ENCODE assay signal across 24 cellular contexts in the genomic region with DNA sequence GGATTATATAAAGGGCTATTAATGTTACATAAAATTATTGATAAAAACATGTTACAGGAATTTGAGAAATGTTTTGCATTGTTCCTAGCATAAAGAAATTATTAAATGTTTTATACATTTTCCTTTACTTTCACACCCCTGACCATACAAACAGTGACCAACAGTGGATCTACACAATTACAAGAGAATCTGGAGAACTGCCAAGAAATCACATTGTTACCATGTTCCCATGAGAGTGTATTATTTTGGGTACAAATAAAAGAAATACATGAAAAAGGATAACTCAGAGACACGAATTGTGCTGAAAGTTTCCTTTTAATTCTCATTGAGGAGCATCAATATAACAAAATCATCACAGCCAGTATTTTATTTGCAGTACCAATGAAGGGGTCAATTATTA.
DNase-seq lines count a peak whose midpoint lies in the region; ATAC-seq, FAIRE-seq and TF ChIP-seq lines count a peak whose summit lies in the region.
"Had no signal": no experiment of that assay in that cellular context is flagged by ENCODE, and none has a peak within 500 bp of the region (broad histone marks: within the 10 kb centered on the region; RNA-seq: fewer than 3 reads in every experiment).

No MANE protein-coding gene starts in this region.

- in situ Hi-C loops in K562 (cut with MboI), result no loop called here

- H4K20me1 ChIP-seq in BLaER1 (no peaks in the 10 kb centered on the region), K562 (replicated peaks; ENCODE audit: control insufficient read depth, insufficient read depth, low read length) (no peaks in the 10 kb centered on the region)

- no peak for TF ChIP-seq CTCF in K562 (IDR thresholded peaks at IDR 0.05 in 2 of 3, conservative IDR thresholded peaks at IDR 0.05 in 1 of 3; ENCODE audit: insufficient read depth in 2 of 3, low read depth in 1 of 3, low read length in 3 of 3)

- POLR2A ChIA-PET in K562 (lab: Yijun Ruan, JAX), result no interaction called here

- H3K79me2 ChIP-seq in K562 (ENCODE audit: control insufficient read depth, insufficient read depth, low read length), result no peaks in the 10 kb centered on the region

- intact Hi-C loops in K562 (cut with micrococcal nuclease), result no loop called here

- H3K27ac ChIP-seq in BLaER1 (no peak overlapping the region), K562 (ENCODE audit: extremely low read depth, low read depth, low read length) (no peak overlapping the region)
- H3K27ac ChIP-seq: HL-60, SK-N-MC had no signal

- no peak for TF ChIP-seq EP300 in K562 (IDR thresholded peaks at IDR 0.05; ENCODE audit: low read length)

- ATAC-seq in K562 (no peak), HG03439 (IDR thresholded peaks at IDR 0.05; ENCODE audit: unreplicated experiment) (no peak)
- ATAC-seq: HepG2 had no signal

- no peaks in the 10 kb centered on the region for H3K36me3 Mint-ChIP-seq in activated naive CD8-positive, alpha-beta T cell treated with anti-CD3 and anti-CD28 coated beads for 36 hours

- H3K9me3 Mint-ChIP-seq in activated naive CD8-positive, alpha-beta T cell treated with anti-CD3 and anti-CD28 coated beads for 36 hours, result no peaks in the 10 kb centered on the region
- H3K9me3 Mint-ChIP-seq: CD4-positive, alpha-beta memory T cell had no signal

- no peak overlapping the region for H3K4me3 Mint-ChIP-seq in activated naive CD8-positive, alpha-beta T cell treated with anti-CD3 and anti-CD28 coated beads for 36 hours
- H3K4me3 Mint-ChIP-seq: CD4-positive, alpha-beta memory T cell had no signal

- no peak overlapping the region for H2AFZ ChIP-seq in K562 (ENCODE audit: low read depth, low read length)

- CTCF ChIA-PET in K562 (lab: Yijun Ruan, JAX; ENCODE audit: low intra/inter-chr PET ratio), result no interaction called here

- no peaks in the 10 kb centered on the region for H3K27me3 Mint-ChIP-seq in activated naive CD8-positive, alpha-beta T cell treated with anti-CD3 and anti-CD28 coated beads for 36 hours
- H3K27me3 Mint-ChIP-seq: CD4-positive, alpha-beta memory T cell had no signal

- peaks cover 5% of the 10 kb centered on the region for H3K4me1 Mint-ChIP-seq in activated naive CD8-positive, alpha-beta T cell treated with anti-CD3 and anti-CD28 coated beads for 36 hours

- no peak overlapping the region for H3K27ac Mint-ChIP-seq in activated naive CD8-positive, alpha-beta T cell treated with anti-CD3 and anti-CD28 coated beads for 36 hours
- H3K27ac Mint-ChIP-seq: CD4-positive, alpha-beta memory T cell had no signal

- H3K4me3 ChIP-seq in BLaER1 (no peak overlapping the region), K562 (no peak overlapping the region)
- H3K4me3 ChIP-seq: SK-N-MC had no signal

- H3K9me1 ChIP-seq in K562 (ENCODE audit: control insufficient read depth, insufficient read depth, low read length), result no peaks in the 10 kb centered on the region

- TF ChIP-seq POLR2A in K562 (conservative IDR thresholded peaks at IDR 0.05) (no peak), GM12891 (IDR thresholded peaks at IDR 0.05; ENCODE audit: low read depth, low read length) (no peak)

- no peaks in the 10 kb centered on the region for H3K27me3 ChIP-seq in BLaER1
- H3K27me3 ChIP-seq in K562 (ENCODE audit: control insufficient read depth in 2 of 2, insufficient read depth in 2 of 2, low read length in 2 of 2), result no peaks in the 10 kb centered on the region

- WGBS in K562 (ENCODE audit: insufficient coverage, low coverage, missing lambda C conversion rate), result 0% methylated on average over 1 of the region's 1 CpG

- peaks cover 6% of the 10 kb centered on the region for H3K4me1 ChIP-seq in BLaER1
- H3K4me1 ChIP-seq in K562 (replicated peaks in 1 of 2; ENCODE audit: control insufficient read depth in 2 of 2, insufficient read depth in 2 of 2, low read length in 2 of 2), result peaks cover 0 to 9% of the 10 kb centered on the region in 2 experiments; a peak in 2 of 5 replicates

- H3K36me3 ChIP-seq in BLaER1, result no peaks in the 10 kb centered on the region
- H3K36me3 ChIP-seq in K562 (ENCODE audit: control insufficient read depth, insufficient read depth, low read length), result no peaks in the 10 kb centered on the region

- H3K4me2 ChIP-seq in BLaER1 (0 out of 2 replicates have a peak overlapping the region, but pooled peaks have one; percentile 16), K562 (ENCODE audit: insufficient read depth, low read length) (no peak overlapping the region)

- H3K9me3 ChIP-seq in BLaER1 (no peaks in the 10 kb centered on the region), K562 (replicated peaks; ENCODE audit: control insufficient read depth, insufficient read depth, low read depth, low read length) (no peaks in the 10 kb centered on the region)

- no peak for TF ChIP-seq RAD21 in K562 (CRISPR knock-in tag; conservative IDR thresholded peaks at IDR 0.05 in 1 of 2, IDR thresholded peaks at IDR 0.05 in 1 of 2)

- BruUV-seq in K562 (replicated peaks; lab: Mats Ljungman, UMichigan), result no TSS peak

- DNase-seq in COR-L47 (lab: John Stamatoyannopoulos, UW), result peak; percentile 79
- DNase-seq in K562 (ENCODE audit: extremely low read depth in 1 of 4, low spot score in 3 of 4), result no peak
- DNase-seq in lung microvascular endothelial cell (ENCODE audit: low read depth in 2 of 2), result peak; percentile 60 to 74
- no peak for DNase-seq in GM12891 (ENCODE audit: insufficient read length, low spot score)
- DNase-seq in activated naive CD8-positive, alpha-beta T cell treated with anti-CD3 and anti-CD28 coated beads for 36 hours, result no peak
- DNase-seq: CD4-positive, alpha-beta memory T cell; DMS53; GDM1; GOT3; HCEC 1CT; KBM-7; MM.1S; NCI-H1048; NCI-H1436 treated with DMSO at 0.1 percent for 48 hours; NCI-H2029 treated with DMSO at 0.1 percent for 48 hours; NCI-H510A; Right ventricle myocardium superior; SW 1271 had no signal

- no peak for FAIRE-seq in K562 (lab: Jason Lieb, UNC)
- no peak for FAIRE-seq in GM12891 (lab: Jason Lieb, UNC)
- FAIRE-seq: GM19239, HepG2 had no signal

- H3K9ac ChIP-seq in BLaER1 (no peak overlapping the region), K562 (ENCODE audit: insufficient read depth in 1 of 2, low read depth in 2 of 2, low read length in 2 of 2) (no peak overlapping the region)

TF ChIP-seq in K562, 482 proteins besides CTCF, POLR2A, EP300 and RAD21:
- no peak for TF ChIP-seq MAFG (tag; conservative IDR thresholded peaks at IDR 0.05)
- TF ChIP-seq NFIC (IDR thresholded peaks at IDR 0.05), result 0 out of 2 replicates have a peak, but pooled peaks have one; percentile 18

TF ChIP-seq in GM12891, 5 proteins besides CTCF, POLR2A, EP300 and RAD21:
- TF ChIP-seq TAF1 (IDR thresholded peaks at IDR 0.05; ENCODE audit: low read depth, low read length) (no peak), POLR2AphosphoS5 (IDR thresholded peaks at IDR 0.05; ENCODE audit: low read depth, low read length) (no peak), PAX5 (IDR thresholded peaks at IDR 0.05; ENCODE audit: insufficient read depth, low read length, severe bottlenecking) (no peak), POU2F2 (IDR thresholded peaks at IDR 0.05; ENCODE audit: low read depth, low read length) (no peak), SPI1 (IDR thresholded peaks at IDR 0.05; ENCODE audit: low read depth, low read length) (no peak)

Comparison
In these comparisons a context has a peak if more than half of its experiments do, and no peak if none do; other contexts are left out.
1. DNase-seq: peak in COR-L47 (single experiment) and lung microvascular endothelial cell (2 of 2); none in K562 (0 of 4), GM12891 (single experiment) and activated naive CD8-positive, alpha-beta T cell treated with anti-CD3 and anti-CD28 coated beads for 36 hours (single experiment).